Comparison of ENCODE assay signal across 8 cellular contexts in genomic region chr12:4215862-4216541, GRCh38. TPM values are rescaled to one million over a fixed set of nuclear protein-coding genes. Genes with fewer than 3 reads are reported as not detected.
DNase-seq lines count a peak whose midpoint lies in the region; ATAC-seq lines count a peak whose summit lies in the region.
"Had no signal": no experiment of that assay in that cellular context is flagged by ENCODE, and none has a peak within 500 bp of the region (broad histone marks: within the 10 kb centered on the region; RNA-seq: fewer than 3 reads in every experiment).

No MANE protein-coding gene starts in this region.

- H3K27ac Mint-ChIP-seq in immature natural killer cell = peak overlapping the region; percentile 6 to 86 (median 76)
- H3K27ac Mint-ChIP-seq: GM23338 had no signal

- H3K4me1 Mint-ChIP-seq in immature natural killer cell = peaks cover 22 to 26% of the 10 kb centered on the region in 2 donors

- H3K36me3 Mint-ChIP-seq in immature natural killer cell = no peaks in the 10 kb centered on the region

- H3K9me3 Mint-ChIP-seq in immature natural killer cell = no peaks in the 10 kb centered on the region

- DNase-seq in immature natural killer cell = no peak
- DNase-seq in NCI-H1105 (lab: John Stamatoyannopoulos, UW) = no peak
- DNase-seq in DMS79 (lab: John Stamatoyannopoulos, UW) = no peak
- no peak for DNase-seq in AG20443 (ENCODE audit: low spot score)

- peak overlapping the region; percentile 50 to 81 (median 61) for H3K4me3 Mint-ChIP-seq in immature natural killer cell
- H3K4me3 Mint-ChIP-seq: GM23338 had no signal

- H3K27me3 Mint-ChIP-seq in immature natural killer cell (ENCODE audit: low read depth in 3 of 3) = peaks cover 2 to 5% (median 2%) of the 10 kb centered on the region in 3 donors

- ATAC-seq in GM18517 (IDR thresholded peaks at IDR 0.05; ENCODE audit: unreplicated experiment) (peak; percentile 57), GM21423 (IDR thresholded peaks at IDR 0.05; ENCODE audit: unreplicated experiment) (peak; percentile 54), HG03442 (IDR thresholded peaks at IDR 0.05; ENCODE audit: unreplicated experiment) (peak; percentile 75)
- ATAC-seq: GM23338 had no signal

RNA-seq across cellular contexts. Expression of gene CCND2, which starts 57.6 kb away (rescaled TPM):
- 10 to 100 TPM; 47.5 to 83.3 (median 71.4) TPM for polyA plus RNA-seq in immature natural killer cell
